ENCODE assay signal across 21 cellular contexts in the genomic region with DNA sequence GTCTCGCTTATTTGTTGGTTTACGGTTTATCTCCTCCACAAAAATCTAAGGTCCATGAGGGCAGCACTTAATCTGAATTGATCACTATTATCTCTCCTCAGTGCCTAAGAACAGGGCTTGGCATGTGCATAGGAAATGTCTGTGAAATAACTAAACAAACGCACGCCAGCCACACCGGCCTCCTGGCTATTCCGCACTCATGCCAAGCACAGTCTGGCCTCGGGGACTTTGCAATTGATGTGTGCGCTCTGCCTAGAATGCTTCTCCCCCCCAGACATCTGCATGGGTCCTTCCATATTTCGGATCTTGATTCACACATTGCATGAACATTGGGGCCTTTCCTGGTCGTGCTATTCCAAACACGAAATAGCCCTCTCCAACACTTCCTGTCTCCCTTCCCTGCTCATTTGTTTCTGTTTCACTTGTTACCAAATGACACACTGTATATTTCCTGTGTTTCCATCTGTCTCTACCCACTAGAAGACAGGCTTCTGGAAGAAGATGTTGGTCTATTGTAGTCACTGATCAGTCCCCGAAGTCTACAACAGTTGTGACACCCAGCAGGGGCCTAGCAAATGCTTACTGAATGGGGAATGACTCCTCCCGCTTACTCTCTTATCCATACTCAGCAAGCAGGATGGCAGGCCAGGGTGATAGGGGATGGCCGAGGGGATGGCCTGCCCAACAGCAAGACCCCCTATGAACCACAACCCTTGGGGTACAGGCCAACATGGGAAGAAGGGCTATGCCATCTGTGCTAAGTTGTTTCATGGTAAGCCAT.
A peak's percentile ranks its signal among the peaks of the same experiment; 100 is the strongest.
DNase-seq lines count a peak whose midpoint lies in the region; ATAC-seq and TF ChIP-seq lines count a peak whose summit lies in the region.
"Had no signal": no experiment of that assay in that cellular context is flagged by ENCODE, and none has a peak within 500 bp of the region (broad histone marks: within the 10 kb centered on the region; RNA-seq: fewer than 3 reads in every experiment).

No MANE protein-coding gene starts in this region.

- POLR2A ChIA-PET in CD4-positive, alpha-beta T cell (lab: Charles Lee) = no interaction called here

- H3K4me3 Mint-ChIP-seq in CD4-positive, alpha-beta T cell = no peak overlapping the region
- H3K4me3 Mint-ChIP-seq: naive B cell had no signal

- TF ChIP-seq CTCF in RWPE2 (IDR thresholded peaks at IDR 0.05; ENCODE audit: poor library complexity, severe bottlenecking) (no peak), foreskin fibroblast (IDR thresholded peaks at IDR 0.05; ENCODE audit: low read depth, low read length) (no peak), BE2C (IDR thresholded peaks at IDR 0.05; ENCODE audit: low read depth, low read length) (no peak)
- TF ChIP-seq CTCF in CD4-positive, alpha-beta T cell (IDR thresholded peaks at IDR 0.05) = no peak

- H3K4me1 ChIP-seq in RWPE2 (ENCODE audit: insufficient read depth, poor library complexity, severe bottlenecking) = no peaks in the 10 kb centered on the region
- no peaks in the 10 kb centered on the region for H3K4me1 ChIP-seq in BE2C

- H3K36me3 ChIP-seq in H7 (replicated peaks; ENCODE audit: control insufficient read depth, insufficient read depth, low read length) (no peaks in the 10 kb centered on the region), RWPE2 (ENCODE audit: low read depth) (no peaks in the 10 kb centered on the region), BE2C (no peaks in the 10 kb centered on the region)
- H3K36me3 ChIP-seq: thoracic aorta had no signal

- no peaks in the 10 kb centered on the region for H3K9me3 ChIP-seq in RWPE2 (ENCODE audit: severe bottlenecking)
- H3K9me3 ChIP-seq in CD4-positive, alpha-beta T cell (ENCODE audit: control insufficient read depth, low read length) = no peaks in the 10 kb centered on the region
- H3K9me3 ChIP-seq in BE2C = no peaks in the 10 kb centered on the region
- H3K9me3 ChIP-seq: thoracic aorta had no signal

- no peaks in the 10 kb centered on the region for H3K36me3 Mint-ChIP-seq in CD4-positive, alpha-beta T cell (ENCODE audit: low read depth)
- H3K36me3 Mint-ChIP-seq: naive B cell had no signal

- no peak overlapping the region for H3K27ac Mint-ChIP-seq in CD4-positive, alpha-beta T cell

- H3K27me3 Mint-ChIP-seq in CD4-positive, alpha-beta T cell = no peaks in the 10 kb centered on the region

- H3K4me3 ChIP-seq in H7 (ENCODE audit: insufficient read depth, low read depth, low read length) (no peak overlapping the region), RWPE2 (ENCODE audit: severe bottlenecking) (no peak overlapping the region), foreskin fibroblast (ENCODE audit: low read depth in 1 of 2, low read length in 2 of 2) (no peak overlapping the region), BE2C (ENCODE audit: low read depth, low read length) (no peak overlapping the region)
- H3K4me3 ChIP-seq: thoracic aorta had no signal

- DNase-seq in H7 (peak; percentile 16), RWPE2 (ENCODE audit: low spot score) (peak; percentile 34), foreskin fibroblast (peak; percentile 32 to 40), sciatic nerve (ENCODE audit: low spot score) (peak; percentile 25), NCI-H146 treated with DMSO at 0.1 percent for 48 hours (lab: John Stamatoyannopoulos, UW; ENCODE audit: unreplicated experiment) (no peak), BE2C (no peak)
- no peak for DNase-seq in CD4-positive, alpha-beta T cell
- DNase-seq: activated gamma-delta T cell treated with Interleukin-2 at 50 U/mL for 16 hours; amygdala; left colon; naive B cell; NCI-H2081 treated with DMSO at 0.1 percent for 48 hours; NCI-H446 treated with DMSO at 0.1 percent for 48 hours; OCI-M1; retina; Right ventricle myocardium superior; stimulated activated CD4-positive, alpha-beta T cell treated with anti-CD3 and anti-CD28 coated beads, Interleukin-4, amount 100 ng/mL, for 4 hours; stimulated activated naive CD4-positive, alpha-beta T cell had no signal

- H3K27me3 ChIP-seq in H7 (ENCODE audit: control insufficient read depth, insufficient read depth, low read length) = no peaks in the 10 kb centered on the region
- H3K27me3 ChIP-seq in RWPE2 (ENCODE audit: insufficient read depth, poor library complexity, severe bottlenecking) = peaks cover 2% of the 10 kb centered on the region
- no peaks in the 10 kb centered on the region for H3K27me3 ChIP-seq in CD4-positive, alpha-beta T cell (ENCODE audit: control insufficient read depth, insufficient read depth, low read length)
- H3K27me3 ChIP-seq in BE2C = no peaks in the 10 kb centered on the region

- no peak for ATAC-seq in RWPE2 (ENCODE audit: low read depth)
- ATAC-seq in sciatic nerve = no peak
- ATAC-seq in CD4-positive, alpha-beta T cell (ENCODE audit: poor library complexity) = no peak
- ATAC-seq: HCT116, left colon had no signal

- intact Hi-C loops in sciatic nerve (cut with DNase I) = no loop called here
- intact Hi-C loops in CD4-positive, alpha-beta T cell (cut with DNase I, micrococcal nuclease) = no loop called here

- H3K9me3 Mint-ChIP-seq in CD4-positive, alpha-beta T cell = no peaks in the 10 kb centered on the region

- CTCF ChIA-PET in CD4-positive, alpha-beta T cell (lab: Charles Lee) = no interaction called here

- no peak overlapping the region for H3K27ac ChIP-seq in RWPE2 (ENCODE audit: poor library complexity, severe bottlenecking)
- H3K27ac ChIP-seq in CD4-positive, alpha-beta T cell (ENCODE audit: low read depth, low read length) = no peak overlapping the region
- H3K27ac ChIP-seq: HL-60, thoracic aorta had no signal

- H3K4me1 Mint-ChIP-seq in CD4-positive, alpha-beta T cell (ENCODE audit: low read depth) = no peaks in the 10 kb centered on the region
- H3K4me1 Mint-ChIP-seq: naive B cell had no signal

Comparison
In these comparisons a context has a peak if more than half of its experiments do, and no peak if none do; other contexts are left out.
1. DNase-seq: peak in H7 (single experiment), RWPE2 (single experiment), foreskin fibroblast (2 of 2) and sciatic nerve (single experiment); none in CD4-positive, alpha-beta T cell (0 of 10), NCI-H146 treated with DMSO at 0.1 percent for 48 hours (single experiment) and BE2C (single experiment).